Comparison of ENCODE assay signal across 1 cellular context in genomic region chr7:45391618-45392451, GRCh38.
TF ChIP-seq lines count a peak whose summit lies in the region.

No MANE protein-coding gene starts in this region.

TF ChIP-seq in HCT116, 20 proteins besides CTCF, POLR2A, EP300 and RAD21 (continued from another document):
- TF ChIP-seq MAX (IDR thresholded peaks at IDR 0.05) (no peak), REST (IDR thresholded peaks at IDR 0.05; ENCODE audit: low read depth) (no peak), SP1 (IDR thresholded peaks at IDR 0.05; ENCODE audit: low read depth) (no peak)
TF ChIP-seq in HCT116: peak in this region for 0.
